ENCODE assay signal across 22 cellular contexts in genomic region chr1:117803318-117803717, GRCh38.
"Had no signal": no experiment of that assay in that cellular context is flagged by ENCODE, and none has a peak within 500 bp of the region (broad histone marks: within the 10 kb centered on the region; RNA-seq: fewer than 3 reads in every experiment).

No MANE protein-coding gene starts in this region.

- H3K4me3 ChIP-seq: esophagus squamous epithelium, gastrocnemius medialis, heart right ventricle, lung, pancreas, thyroid gland had no signal

- ATAC-seq: activated T-helper 17 cell treated with anti-CD3 and anti-CD28 coated beads, Interleukin-2, amount 50 U/mL, for 72 hours; gastrocnemius medialis; left colon; pancreas; stimulated activated memory B cell treated with anti-CD40 and anti-IgM and Interleukin-4, amounts not matched to agents 10 μg/mL and 1 μg/mL and 100 μg/mL, for 72 hours; T-cell had no signal

- DNase-seq: activated CD4-positive, alpha-beta T cell treated with anti-CD3 and anti-CD28 coated beads for 1 hour; activated CD4-positive, alpha-beta T cell treated with anti-CD3 and anti-CD28 coated beads, Interleukin-2, amount 50 U/mL, for 4 hours; activated naive CD4-positive, alpha-beta T cell treated with anti-CD3 and anti-CD28 coated beads for 36 hours; activated T-cell treated with anti-CD3 and anti-CD28 coated beads for 4 hours; effector CD4-positive, alpha-beta T cell; esophagus squamous epithelium; gastrocnemius medialis; heart right ventricle; left colon; naive B cell; pancreas; stimulated activated CD4-positive, alpha-beta T cell treated with anti-CD3 and anti-CD28 coated beads, Interleukin-2, amount 100 ng/mL, for 48 hours; T-cell; T1000; thyroid gland had no signal

- H3K27me3 ChIP-seq: gastrocnemius medialis, heart right ventricle, pancreas, thyroid gland had no signal

- H3K27ac Mint-ChIP-seq: activated naive CD4-positive, alpha-beta T cell treated with anti-CD3 and anti-CD28 coated beads for 36 hours; activated T-helper 17 cell treated with anti-CD3 and anti-CD28 coated beads, Interleukin-2, amount 50 U/mL, for 72 hours; naive B cell; stimulated activated memory B cell treated with anti-CD40 and anti-IgM and Interleukin-4, amounts not matched to agents 10 μg/mL and 1 μg/mL and 100 μg/mL, for 72 hours; T-cell had no signal

- FAIRE-seq: colon, endothelial cell of umbilical vein, pancreas, urothelium cell line had no signal

- H3K36me3 Mint-ChIP-seq: naive B cell; stimulated activated memory B cell treated with anti-CD40 and anti-IgM and Interleukin-4, amounts not matched to agents 10 μg/mL and 1 μg/mL and 100 μg/mL, for 72 hours; T-cell had no signal

- H3K4me1 Mint-ChIP-seq: activated T-helper 17 cell treated with anti-CD3 and anti-CD28 coated beads, Interleukin-2, amount 50 U/mL, for 72 hours; naive B cell; stimulated activated memory B cell treated with anti-CD40 and anti-IgM and Interleukin-4, amounts not matched to agents 10 μg/mL and 1 μg/mL and 100 μg/mL, for 72 hours; T-cell had no signal

- H3K27ac ChIP-seq: esophagus squamous epithelium, gastrocnemius medialis, heart right ventricle, pancreas, thyroid gland, VCaP had no signal

- H3K4me1 ChIP-seq: esophagus squamous epithelium, gastrocnemius medialis, heart right ventricle, pancreas, thyroid gland had no signal

- H3K36me3 ChIP-seq: esophagus squamous epithelium, gastrocnemius medialis, heart right ventricle, pancreas, thyroid gland had no signal

- H3K9me3 ChIP-seq: esophagus squamous epithelium, gastrocnemius medialis, pancreas, thyroid gland had no signal

- H3K4me3 Mint-ChIP-seq: activated naive CD4-positive, alpha-beta T cell treated with anti-CD3 and anti-CD28 coated beads for 36 hours; activated T-helper 17 cell treated with anti-CD3 and anti-CD28 coated beads, Interleukin-2, amount 50 U/mL, for 72 hours; naive B cell; stimulated activated memory B cell treated with anti-CD40 and anti-IgM and Interleukin-4, amounts not matched to agents 10 μg/mL and 1 μg/mL and 100 μg/mL, for 72 hours; T-cell had no signal

- H3K9me3 Mint-ChIP-seq: activated naive CD4-positive, alpha-beta T cell treated with anti-CD3 and anti-CD28 coated beads for 36 hours; activated T-helper 17 cell treated with anti-CD3 and anti-CD28 coated beads, Interleukin-2, amount 50 U/mL, for 72 hours; stimulated activated memory B cell treated with anti-CD40 and anti-IgM and Interleukin-4, amounts not matched to agents 10 μg/mL and 1 μg/mL and 100 μg/mL, for 72 hours had no signal
